ENCODE assay signal across 20 cellular contexts in the genomic region with DNA sequence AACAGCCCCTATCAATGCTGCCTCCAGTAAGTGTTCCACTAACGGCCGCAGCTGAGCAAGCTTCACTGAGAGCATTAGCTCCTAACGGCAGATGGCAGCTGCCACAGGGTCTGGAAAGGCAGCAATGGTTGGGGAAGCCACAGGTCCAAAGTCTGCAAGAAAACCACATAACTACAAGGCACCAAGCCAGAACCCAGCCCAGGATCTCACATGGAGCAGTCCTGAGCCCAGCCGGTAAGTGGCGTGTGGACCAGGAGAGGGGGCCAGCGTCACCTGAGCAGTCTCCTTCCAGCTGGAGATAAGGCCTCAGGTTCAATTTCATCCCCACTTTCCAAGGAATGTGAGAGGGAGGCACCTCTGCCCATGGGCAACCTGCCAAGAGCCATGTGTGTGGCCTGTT. TPM values are rescaled to one million over a fixed set of nuclear protein-coding genes. Genes with fewer than 3 reads are reported as not detected.
A peak's percentile ranks its signal among the peaks of the same experiment; 100 is the strongest.
DNase-seq lines count a peak whose midpoint lies in the region; ATAC-seq, FAIRE-seq and TF ChIP-seq lines count a peak whose summit lies in the region.
"Had no signal": no experiment of that assay in that cellular context is flagged by ENCODE, and none has a peak within 500 bp of the region (broad histone marks: within the 10 kb centered on the region; RNA-seq: fewer than 3 reads in every experiment).

No MANE protein-coding gene starts in this region.

- no peaks in the 10 kb centered on the region for H3K79me2 ChIP-seq in H9 (ENCODE audit: insufficient read depth, low read length)
- no peaks in the 10 kb centered on the region for H3K79me2 ChIP-seq in HepG2 (ENCODE audit: insufficient read depth, low read length)
- H3K79me2 ChIP-seq in trophoblast cell (ENCODE audit: control insufficient read depth, insufficient read depth, low read length, poor library complexity): no peaks in the 10 kb centered on the region

- H2BK120ac ChIP-seq in H9 (ENCODE audit: low read depth, low read length, poor library complexity, severe bottlenecking) (no peak overlapping the region), trophoblast cell (ENCODE audit: insufficient read depth, low read length, poor library complexity) (no peak overlapping the region)

- H3K27me3 ChIP-seq in H9 (ENCODE audit: insufficient read depth, low read length): no peaks in the 10 kb centered on the region
- H3K27me3 ChIP-seq in HepG2 (ENCODE audit: control insufficient read depth in 1 of 2, insufficient read depth in 2 of 2, low read length in 2 of 2): peaks cover 2 to 16% of the 10 kb centered on the region in 2 experiments; a peak in 2 of 5 replicates
- no peaks in the 10 kb centered on the region for H3K27me3 ChIP-seq in trophoblast cell (ENCODE audit: insufficient read depth, low read length)

- H3K4me2 ChIP-seq in A549 (no peak overlapping the region), H9 (ENCODE audit: insufficient read depth, insufficient read length, low read length) (no peak overlapping the region), HepG2 (ENCODE audit: low read depth, low read length) (no peak overlapping the region), trophoblast cell (ENCODE audit: low read length) (no peak overlapping the region)

- no peaks in the 10 kb centered on the region for H3K9me3 Mint-ChIP-seq in H9
- peaks cover 0 to 4% (median 0%) of the 10 kb centered on the region in 6 donors for H3K9me3 Mint-ChIP-seq in immature natural killer cell
- H3K9me3 Mint-ChIP-seq: natural killer cell treated with Interleukin-12 subunit alpha and Interleukin-12 subunit beta and Interleukin-15 and Interleukin-18, amount 100 ng/mL, for 72 hours had no signal

- no peak overlapping the region for H3K14ac ChIP-seq in H9 (ENCODE audit: insufficient read depth, low read length)
- no peak overlapping the region for H3K14ac ChIP-seq in trophoblast cell (ENCODE audit: low read length)

- no peaks in the 10 kb centered on the region for H3K36me3 ChIP-seq in HepG2 (replicated peaks in 1 of 2; ENCODE audit: control insufficient read depth in 1 of 2, insufficient read depth in 2 of 2, low read length in 2 of 2)
- H3K36me3 ChIP-seq in trophoblast cell (ENCODE audit: control insufficient read depth in 1 of 2, insufficient read depth in 2 of 2, low read length in 2 of 2): no peaks in the 10 kb centered on the region
- H3K36me3 ChIP-seq: gastroesophageal sphincter had no signal

- CTCF ChIA-PET in A549 (lab: Yijun Ruan, JAX): interaction anchor here (1.2 to 4.8 kb wide), 2 partner anchors 22 to 25 kb away, joined by 4 to 31 read pairs; no protein-coding TSS in a partner anchor
- CTCF ChIA-PET in HepG2 (lab: Yijun Ruan, JAX; ENCODE audit: low intra/inter-chr PET ratio, low total read pairs): no interaction called here

- no peak overlapping the region for H2BK5ac ChIP-seq in H9 (ENCODE audit: insufficient read length, low read length)
- no peak overlapping the region for H2BK5ac ChIP-seq in trophoblast cell (ENCODE audit: low read depth, low read length, poor library complexity)

- H2BK15ac ChIP-seq in H9 (ENCODE audit: low read depth, low read length): no peak overlapping the region

- H2AFZ ChIP-seq in H9 (ENCODE audit: low read length) (no peak overlapping the region), HepG2 (ENCODE audit: low read length) (no peak overlapping the region), trophoblast cell (ENCODE audit: insufficient read depth, low read length, poor library complexity) (no peak overlapping the region)

- H3K4me1 Mint-ChIP-seq in H9 (peaks cover 0 to 9% of the 10 kb centered on the region in 2 experiments; a peak in 3 of 4 replicates), immature natural killer cell (peaks cover 6 to 7% of the 10 kb centered on the region in 2 donors)

- peak in 1 of 2 experiments; percentile 20 for DNase-seq in A549 (ENCODE audit: low read depth in 1 of 2, low spot score in 1 of 2)
- no peak for DNase-seq in H9
- peak; percentile 37 for DNase-seq in SW480 (ENCODE audit: low spot score)
- peak; percentile 56 for DNase-seq in HepG2 (ENCODE audit: low spot score)
- no peak for DNase-seq in HUDEP-2 (lab: John Stamatoyannopoulos, UW; ENCODE audit: unreplicated experiment in 76 of 76)
- DNase-seq in trophoblast cell: no peak
- no peak for DNase-seq in immature natural killer cell
- DNase-seq: activated CD4-positive, alpha-beta T cell treated with anti-CD3 and anti-CD28 coated beads for 1 hour; activated CD8-positive, alpha-beta memory T cell treated with anti-CD3 and anti-CD28 coated beads, Interleukin-2, amount 10 ng/mL, durations not matched to agents 7 days and 5 days; activated gamma-delta T cell; anterior cingulate cortex; COR-L47; GF-D8; HCEC 1CT; NCI-H2081 treated with DMSO at 0.1 percent for 48 hours; T-helper 17 cell had no signal

- no peak overlapping the region for H3K18ac ChIP-seq in H9 (ENCODE audit: insufficient read length, low read depth, low read length)
- H3K18ac ChIP-seq in trophoblast cell (ENCODE audit: low read length): no peak overlapping the region

- TF ChIP-seq CTCF in A549 (IDR thresholded peaks at IDR 0.05): no peak
- peak; percentile 36; the same call in 1 of the 3 replicates for TF ChIP-seq CTCF in H9 (conservative IDR thresholded peaks at IDR 0.05)
- peak; percentile 39; the same call in 1 of the 2 replicates for TF ChIP-seq CTCF in HepG2 (CRISPR knock-in tag; IDR thresholded peaks at IDR 0.05)

- H4K8ac ChIP-seq in H9 (replicated peaks; ENCODE audit: insufficient read length, low read depth, low read length) (no peak overlapping the region), trophoblast cell (ENCODE audit: low read depth, low read length) (no peak overlapping the region)

- H3K56ac ChIP-seq in H9 (ENCODE audit: insufficient read length, low read depth, low read length): no peak overlapping the region

- H3K79me1 ChIP-seq in H9 (ENCODE audit: insufficient read depth, low read depth, low read length, poor library complexity, severe bottlenecking) (no peaks in the 10 kb centered on the region), trophoblast cell (ENCODE audit: low read length) (no peaks in the 10 kb centered on the region)

- H3K36me3 Mint-ChIP-seq in H9 (ENCODE audit: insufficient read depth in 1 of 3, low read depth in 3 of 3) (no peaks in the 10 kb centered on the region), immature natural killer cell (no peaks in the 10 kb centered on the region)
- H3K36me3 Mint-ChIP-seq: activated CD8-positive, alpha-beta memory T cell treated with anti-CD3 and anti-CD28 coated beads, Interleukin-2, amount 10 ng/mL, durations not matched to agents 7 days and 5 days; natural killer cell treated with Interleukin-12 subunit alpha and Interleukin-12 subunit beta and Interleukin-15 and Interleukin-18, amount 100 ng/mL, for 72 hours had no signal

- TF ChIP-seq EP300 in A549 (IDR thresholded peaks at IDR 0.05) (no peak), HepG2 (IDR thresholded peaks at IDR 0.05; ENCODE audit: low read depth in 2 of 2, low read length in 2 of 2) (no peak), HepG2 (CRISPR knock-in tag; IDR thresholded peaks at IDR 0.05; ENCODE audit: borderline replicate concordance) (no peak)

- in situ Hi-C loops in HepG2 (cut with HindIII; ENCODE audit: extremely low pct_ligation_motif_present, low pct_unique_long_range_greater_than_20kb): no loop called here

- POLR2A ChIA-PET in A549 (lab: Yijun Ruan, JAX): no interaction called here
- POLR2A ChIA-PET in HepG2 (lab: Yijun Ruan, JAX): no interaction called here

- H3K27ac Mint-ChIP-seq in H9 (no peak overlapping the region), immature natural killer cell (no peak overlapping the region)
- H3K27ac Mint-ChIP-seq: activated CD8-positive, alpha-beta memory T cell treated with anti-CD3 and anti-CD28 coated beads, Interleukin-2, amount 10 ng/mL, durations not matched to agents 7 days and 5 days; natural killer cell treated with Interleukin-12 subunit alpha and Interleukin-12 subunit beta and Interleukin-15 and Interleukin-18, amount 100 ng/mL, for 72 hours; T-helper 17 cell had no signal

- no peak overlapping the region for H3K23ac ChIP-seq in H9 (ENCODE audit: insufficient read length, low read depth, low read length)
- H3K23ac ChIP-seq in trophoblast cell (ENCODE audit: low read length): no peak overlapping the region

- H3K27me3 Mint-ChIP-seq in H9 (ENCODE audit: low read depth) (peaks cover 26% of the 10 kb centered on the region), immature natural killer cell (ENCODE audit: low read depth in 3 of 3) (peaks cover 6 to 12% (median 12%) of the 10 kb centered on the region in 3 donors)

- no peak overlapping the region for H3K27ac ChIP-seq in A549
- H3K27ac ChIP-seq in H9 (ENCODE audit: insufficient read length, low read depth, low read length): no peak overlapping the region
- H3K27ac ChIP-seq in HepG2 (ENCODE audit: extremely low read length, insufficient read depth, low read length): no peak overlapping the region
- H3K27ac ChIP-seq in trophoblast cell (ENCODE audit: low read depth, low read length): no peak overlapping the region
- H3K27ac ChIP-seq: gastroesophageal sphincter had no signal

- TF ChIP-seq POLR2A in A549 (IDR thresholded peaks at IDR 0.05; ENCODE audit: low read length): no peak
- TF ChIP-seq POLR2A in HepG2 (IDR thresholded peaks at IDR 0.05; ENCODE audit: insufficient read depth in 1 of 2, low read depth in 2 of 2, low read length in 2 of 2): no peak

- no peaks in the 10 kb centered on the region for H4K20me1 ChIP-seq in H9 (ENCODE audit: control insufficient read depth, insufficient read depth, insufficient read length)
- H4K20me1 ChIP-seq in HepG2 (ENCODE audit: insufficient read depth, low read length): 0 out of 2 replicates have a peak, but pooled peaks cover 3% of the 10 kb centered on the region

- intact Hi-C loops in HepG2 (cut with micrococcal nuclease; ENCODE audit: unreplicated experiment): no loop called here

- no peak for TF ChIP-seq RAD21 in A549 (conservative IDR thresholded peaks at IDR 0.05 in 1 of 2, IDR thresholded peaks at IDR 0.05 in 1 of 2)
- peak; percentile 26; the same call in 1 of the 2 replicates for TF ChIP-seq RAD21 in HepG2 (CRISPR knock-in tag; IDR thresholded peaks at IDR 0.05)

- no peak overlapping the region for H3K9ac ChIP-seq in H9 (ENCODE audit: extremely low read depth, insufficient read length, low read length)
- no peak overlapping the region for H3K9ac ChIP-seq in HepG2 (ENCODE audit: insufficient read depth, low read depth, low read length)
- no peak overlapping the region for H3K9ac ChIP-seq in trophoblast cell (ENCODE audit: low read length)

- ATAC-seq in A549 (peak; percentile 52 to 62; a peak in 3 of 6 replicates), HepG2 (peak; percentile 94), GM21717 (IDR thresholded peaks at IDR 0.05; ENCODE audit: unreplicated experiment) (no peak)
- ATAC-seq: activated CD8-positive, alpha-beta memory T cell treated with anti-CD3 and anti-CD28 coated beads, Interleukin-2, amount 10 ng/mL, durations not matched to agents 7 days and 5 days; gastroesophageal sphincter; natural killer cell treated with Interleukin-12 subunit alpha and Interleukin-12 subunit beta and Interleukin-15 and Interleukin-18, amount 100 ng/mL, for 72 hours; T-helper 17 cell had no signal

- H3K4me1 ChIP-seq in A549 (no peaks in the 10 kb centered on the region), H9 (ENCODE audit: insufficient read depth, low read length) (no peaks in the 10 kb centered on the region), HepG2 (ENCODE audit: insufficient read depth, low read length) (no peaks in the 10 kb centered on the region), trophoblast cell (ENCODE audit: control insufficient read depth in 1 of 2, insufficient read depth in 2 of 2, low read length in 2 of 2) (no peaks in the 10 kb centered on the region)
- H3K4me1 ChIP-seq: gastroesophageal sphincter had no signal

- H3K9me3 ChIP-seq in A549 (no peaks in the 10 kb centered on the region), H9 (ENCODE audit: control insufficient read depth, low read depth, low read length) (no peaks in the 10 kb centered on the region), HepG2 (ENCODE audit: low read length) (no peaks in the 10 kb centered on the region), trophoblast cell (ENCODE audit: insufficient read depth, low read depth, low read length) (peaks cover 2% of the 10 kb centered on the region)
- H3K9me3 ChIP-seq: gastroesophageal sphincter had no signal

- no peak overlapping the region for H4K5ac ChIP-seq in H9 (ENCODE audit: insufficient read length, low read depth, low read length)

- no peak overlapping the region for H3T11ph ChIP-seq in H9 (ENCODE audit: low read length)

- H2BK12ac ChIP-seq in H9 (ENCODE audit: insufficient read length, low read depth, low read length): no peak overlapping the region
- no peak overlapping the region for H2BK12ac ChIP-seq in trophoblast cell (ENCODE audit: low read length)

- H3K4me3 ChIP-seq in A549: no peak overlapping the region
- no peak overlapping the region for H3K4me3 ChIP-seq in HepG2 (replicated peaks in 1 of 3; ENCODE audit: insufficient read depth in 1 of 3, low read depth in 2 of 3, low read length in 3 of 3)
- H3K4me3 ChIP-seq in trophoblast cell (ENCODE audit: low read depth, low read length): no peak overlapping the region
- H3K4me3 ChIP-seq: gastroesophageal sphincter had no signal

- WGBS in A549 (ENCODE audit: missing lambda C conversion rate): 30% methylated on average over 6 of the region's 6 CpGs
- WGBS in H9 (ENCODE audit: extremely low coverage, insufficient read length, low lambda C conversion rate): no CpG with 5 or more reads among the region's 6 CpGs
- WGBS in HepG2 (ENCODE audit: low lambda C conversion rate): 0% methylated on average over 3 of the region's 6 CpGs
- WGBS in trophoblast cell (ENCODE audit: extremely low coverage, insufficient coverage, insufficient read length): no CpG with 5 or more reads among the region's 6 CpGs

- no peak overlapping the region for H4K12ac ChIP-seq in trophoblast cell (ENCODE audit: low read depth, low read length)

- no peak overlapping the region for H3K4me3 Mint-ChIP-seq in H9
- no peak overlapping the region for H3K4me3 Mint-ChIP-seq in immature natural killer cell
- H3K4me3 Mint-ChIP-seq: activated CD8-positive, alpha-beta memory T cell treated with anti-CD3 and anti-CD28 coated beads, Interleukin-2, amount 10 ng/mL, durations not matched to agents 7 days and 5 days; natural killer cell treated with Interleukin-12 subunit alpha and Interleukin-12 subunit beta and Interleukin-15 and Interleukin-18, amount 100 ng/mL, for 72 hours; T-helper 17 cell had no signal

- H2AK5ac ChIP-seq in H9 (ENCODE audit: insufficient read length, low read length) (no peak overlapping the region), trophoblast cell (ENCODE audit: low read length) (no peak overlapping the region)

- no peak for FAIRE-seq in A549 (lab: Jason Lieb, UNC)
- FAIRE-seq in HepG2 (lab: Jason Lieb, UNC): peak; percentile 68

- BruUV-seq in HepG2 (replicated peaks; lab: Mats Ljungman, UMichigan): no TSS peak

- no peak overlapping the region for H4K91ac ChIP-seq in H9 (ENCODE audit: insufficient read length, low read depth, low read length)
- H4K91ac ChIP-seq in trophoblast cell (ENCODE audit: low read depth, low read length): no peak overlapping the region

- H3K4ac ChIP-seq in H9 (ENCODE audit: low read depth, low read length) (no peak overlapping the region), trophoblast cell (ENCODE audit: low read depth, low read length) (no peak overlapping the region)

- H2BK20ac ChIP-seq in H9 (ENCODE audit: low read depth, low read length, poor library complexity, severe bottlenecking): no peak overlapping the region

- H3K23me2 ChIP-seq in H9 (ENCODE audit: insufficient read length, low read depth, low read length, poor library complexity, severe bottlenecking): no peaks in the 10 kb centered on the region

RNA-seq across cellular contexts. Expression of gene SYT2, which starts 13.2 kb away (rescaled TPM):
- 0.03 TPM in 2 replicates for polyA plus RNA-seq in A549 (2011; rRNA removed)
- polyA plus RNA-seq in A549 (2012; cell fraction: cytosol; rRNA removed): 0.03 TPM in 2 replicates
- 0.01 and 0.04 TPM in 2 replicates for polyA plus RNA-seq in A549 (2012; cell fraction: nucleus; rRNA removed)
- polyA plus RNA-seq in A549 (2017; fragmentation: RNase III; extraction: RNeasy Plus Mini Kit Qiagen cat#74134 plus additional on column Dnase treatment): 0.01 to 0.04 TPM (median 0.03 TPM) in 3 replicates
- 0.08 TPM in 1 of 2 replicates, not detected in the other for polyA minus RNA-seq in A549 (2011; rRNA and poly(A)+ RNA removed)
- total RNA-seq in H9 (2021): 3.2 and 3.3 TPM in 2 replicates
- total RNA-seq in HepG2 (2016; rRNA removed; fragmentation: Illumina TruSeq; extraction: Trizol): not detected in 2 replicates
- not detected in 2 replicates for total RNA-seq in HepG2 (2016; cell fraction: cytosol; rRNA removed; fragmentation: Illumina TruSeq; extraction: Trizol; ENCODE audit: low read depth)
- total RNA-seq in HepG2 (2016; cell fraction: insoluble cytoplasmic fraction; rRNA removed; fragmentation: Illumina TruSeq; extraction: Trizol): not detected in 2 replicates
- total RNA-seq in HepG2 (2016; cell fraction: membrane; rRNA removed; fragmentation: Illumina TruSeq; extraction: Trizol): not detected in 2 replicates
- not detected in 2 replicates for total RNA-seq in HepG2 (2016; cell fraction: nucleus; rRNA removed; fragmentation: Illumina TruSeq; extraction: Trizol)
- not detected in 2 replicates for polyA plus RNA-seq in HepG2 (2011; rRNA removed)
- polyA plus RNA-seq in HepG2 (2011; cell fraction: cytosol; rRNA removed): not detected in 2 replicates
- not detected in 2 replicates for polyA plus RNA-seq in HepG2 (2011; cell fraction: nucleus; rRNA removed)
- polyA plus RNA-seq in HepG2 (2012): 0.03 TPM in 2 replicates
- not detected in 2 replicates for polyA plus RNA-seq in HepG2 (2016; cell fraction: cytosol; fragmentation: Illumina TruSeq; extraction: Trizol; ENCODE audit: low read depth)
- not detected in 2 replicates for polyA plus RNA-seq in HepG2 (2016; cell fraction: insoluble cytoplasmic fraction; fragmentation: Illumina TruSeq; extraction: Trizol; ENCODE audit: low read depth)
- polyA plus RNA-seq in HepG2 (2016; cell fraction: membrane; fragmentation: Illumina TruSeq; extraction: Trizol; ENCODE audit: low read depth): not detected in 2 replicates
- polyA plus RNA-seq in HepG2 (2016; cell fraction: nucleus; fragmentation: Illumina TruSeq; extraction: Trizol; ENCODE audit: insufficient read depth, low read depth): not detected in 2 replicates
- polyA minus RNA-seq in HepG2 (2011; rRNA and poly(A)+ RNA removed; ENCODE audit: low replicate concordance): not detected in 2 replicates
- polyA minus RNA-seq in HepG2 (2011; cell fraction: cytosol; rRNA and poly(A)+ RNA removed): not detected in 2 replicates
- polyA minus RNA-seq in HepG2 (2011; cell fraction: nucleus; rRNA and poly(A)+ RNA removed): not detected in 2 replicates
- polyA plus RNA-seq in trophoblast cell (2013): 0.03 and 0.04 TPM in 2 replicates
- under 1 TPM in 1 of 3 donors, not detected in 2; 0.09 TPM for polyA plus RNA-seq in immature natural killer cell
- total RNA-seq: activated CD8-positive, alpha-beta memory T cell treated with anti-CD3 and anti-CD28 coated beads, Interleukin-2, amount 10 ng/mL, durations not matched to agents 7 days and 5 days; MCF 10A; natural killer cell treated with Interleukin-12 subunit alpha and Interleukin-12 subunit beta and Interleukin-15 and Interleukin-18, amount 100 ng/mL, for 72 hours; T-helper 17 cell had no signal

Comparison
In these comparisons a context has a peak if more than half of its experiments do, and no peak if none do; other contexts are left out.
1. DNase-seq: peak in SW480 (single experiment) and HepG2 (single experiment); none in H9 (single experiment), HUDEP-2 (0 of 76), trophoblast cell (0 of 2) and immature natural killer cell (0 of 3).
2. Of the 38 proteins assayed by ChIP-seq in both HepG2 and A549: peak only in HepG2: CTCF and RAD21; only in A549: none; in both: none; in neither: 36.